ENCODE assay signal across 11 cellular contexts in genomic region chr4:182212211-182212761, GRCh38. TPM values are rescaled to one million over a fixed set of nuclear protein-coding genes. Genes with fewer than 3 reads are reported as not detected.
DNase-seq lines count a peak whose midpoint lies in the region; FAIRE-seq and TF ChIP-seq lines count a peak whose summit lies in the region.
"Had no signal": no experiment of that assay in that cellular context is flagged by ENCODE, and none has a peak within 500 bp of the region (broad histone marks: within the 10 kb centered on the region; RNA-seq: fewer than 3 reads in every experiment).

No MANE protein-coding gene starts in this region.

- no peak for FAIRE-seq in GM12892 (lab: Jason Lieb, UNC)

- DNase-seq in HAP-1 (ENCODE audit: low spot score in 2 of 2) (peak; percentile 41 to 51), NCI-H2196 (lab: John Stamatoyannopoulos, UW; ENCODE audit: unreplicated experiment) (peak; percentile 36), fibroblast of the conjunctiva (ENCODE audit: low read depth) (peak; percentile 35), retinal pigment epithelial cell (ENCODE audit: low read depth) (no peak), GM12892 (ENCODE audit: insufficient read length) (no peak), COLO668 (lab: John Stamatoyannopoulos, UW; ENCODE audit: unreplicated experiment) (no peak), KBM-7 (no peak), NCI-H1694 treated with DMSO at 0.1 percent for 48 hours (lab: John Stamatoyannopoulos, UW) (no peak)
- DNase-seq: activated CD4-positive, alpha-beta T cell treated with anti-CD3 and anti-CD28 coated beads for 36 hours; naive thymus-derived CD4-positive, alpha-beta T cell had no signal

- H3K36me3 ChIP-seq in HAP-1 (replicated peaks), result no peaks in the 10 kb centered on the region

- no peaks in the 10 kb centered on the region for H3K27me3 ChIP-seq in HAP-1 (ENCODE audit: low read depth)

- in situ Hi-C loops in HAP-1 (cut with MboI; ENCODE audit: low sequenced_read_pairs) (no loop called here), KBM-7 (cut with MboI; ENCODE audit: low pct_unique_long_range_greater_than_20kb, low sequenced_read_pairs) (no loop called here)

- H3K4me1 ChIP-seq in HAP-1, result peaks cover 37% of the 10 kb centered on the region

- no peak for TF ChIP-seq CTCF in retinal pigment epithelial cell (conservative IDR thresholded peaks at IDR 0.05; ENCODE audit: low read depth, low read length)

- no peaks in the 10 kb centered on the region for H3K9me3 ChIP-seq in HAP-1

- H3K4me3 ChIP-seq in HAP-1 (no peak overlapping the region), retinal pigment epithelial cell (ENCODE audit: low read length) (peak overlapping the region; percentile 14)

- no peak for TF ChIP-seq POLR2A in GM12892 (IDR thresholded peaks at IDR 0.05; ENCODE audit: low read depth, low read length)

RNA-seq across cellular contexts. Expression of gene TENM3, which starts 30.9 kb away (rescaled TPM):
- 0.13 TPM for polyA plus RNA-seq in GM12892 (2012; ENCODE audit: missing spikeins)
- polyA plus RNA-seq: IgD-negative memory B cell; naive thymus-derived CD4-positive, alpha-beta T cell had no signal

Comparison
In these comparisons a context has a peak if more than half of its experiments do, and no peak if none do; other contexts are left out.
1. DNase-seq: peak in HAP-1 (2 of 2), NCI-H2196 (single experiment) and fibroblast of the conjunctiva (single experiment); none in retinal pigment epithelial cell (single experiment), GM12892 (single experiment), COLO668 (single experiment), KBM-7 (single experiment) and NCI-H1694 treated with DMSO at 0.1 percent for 48 hours (single experiment).